7 cellular contexts compared by ENCODE assay signal in the genomic region with DNA sequence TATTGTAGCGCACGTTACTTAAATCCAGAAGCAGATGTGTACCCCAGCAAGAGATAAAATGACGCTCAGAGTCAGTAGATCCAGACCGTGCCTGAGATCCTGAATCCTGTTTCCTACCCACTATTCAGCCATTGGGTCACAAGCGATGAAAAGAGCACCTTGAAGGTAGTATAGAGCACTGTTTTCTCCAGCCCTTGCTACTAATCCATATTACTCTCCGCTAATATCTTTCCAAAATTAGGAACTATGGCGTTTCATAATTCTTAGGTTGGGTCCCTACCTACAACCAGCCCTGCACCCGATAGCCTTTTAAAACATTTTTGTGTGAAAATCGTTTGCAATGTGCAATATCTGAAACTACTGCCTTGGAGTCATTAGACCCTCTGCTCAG. TPM values are rescaled to one million over a fixed set of nuclear protein-coding genes. Genes with fewer than 3 reads are reported as not detected.
DNase-seq lines count a peak whose midpoint lies in the region; ATAC-seq and TF ChIP-seq lines count a peak whose summit lies in the region.

No MANE protein-coding gene starts in this region.

- H3K27ac ChIP-seq in angular gyrus (ENCODE audit: low read depth, low read length) (peak overlapping the region; percentile 98), thymus (ENCODE audit: low read depth) (peak overlapping the region; percentile 94)

- ATAC-seq in GM19452 (IDR thresholded peaks at IDR 0.05; ENCODE audit: unreplicated experiment) (peak; percentile 14), HG03139 (IDR thresholded peaks at IDR 0.05; ENCODE audit: unreplicated experiment) (peak; percentile 11)

- DNase-seq in kidney epithelial cell (ENCODE audit: low read depth) (no peak), D341Med (ENCODE audit: low spot score) (no peak), germinal center (ENCODE audit: low spot score) (no peak)

- TF ChIP-seq CTCF in kidney epithelial cell (IDR thresholded peaks at IDR 0.05; ENCODE audit: insufficient read depth, low read length, poor library complexity, severe bottlenecking), result no peak

- H3K27me3 ChIP-seq in kidney epithelial cell (ENCODE audit: control insufficient read depth, insufficient read depth, low read length) (no peaks in the 10 kb centered on the region), thymus (ENCODE audit: control insufficient read depth, insufficient read depth) (no peaks in the 10 kb centered on the region)

- WGBS in thymus, result 4% methylated on average over 9 of the region's 9 CpGs

- H3K36me3 ChIP-seq in kidney epithelial cell (ENCODE audit: control insufficient read depth, insufficient read depth, low read length), result no peaks in the 10 kb centered on the region
- peaks cover 10% of the 10 kb centered on the region for H3K36me3 ChIP-seq in thymus (ENCODE audit: control insufficient read depth, insufficient read depth)

- no peaks in the 10 kb centered on the region for H3K9me3 ChIP-seq in thymus (ENCODE audit: control insufficient read depth)

- H3K4me3 ChIP-seq in kidney epithelial cell (ENCODE audit: low read depth, low read length), result peak overlapping the region; percentile 91
- H3K4me3 ChIP-seq in thymus (ENCODE audit: low read length), result peak overlapping the region; percentile 62

- H3K4me1 ChIP-seq in thymus (ENCODE audit: control insufficient read depth, insufficient read depth, low read length), result peaks cover 10% of the 10 kb centered on the region

RNA-seq across cellular contexts. Expression of gene BTD, which starts 0.6 kb away (rescaled TPM):
- total RNA-seq in kidney epithelial cell, result 15.3 and 17.0 TPM in 2 replicates
- polyA plus RNA-seq in thymus, result 6.9 TPM

RNA-seq across cellular contexts. Expression of gene HACL1, which starts 0.8 kb away (rescaled TPM):
- total RNA-seq in kidney epithelial cell, result 19.8 and 24.9 TPM in 2 replicates
- 23.2 TPM for polyA plus RNA-seq in thymus
